ENCODE assay signal across 8 cellular contexts in genomic region chr12:109900752-109901580, GRCh38. TPM values are rescaled to one million over a fixed set of nuclear protein-coding genes. Genes with fewer than 3 reads are reported as not detected.
DNase-seq lines count a peak whose midpoint lies in the region; ATAC-seq and TF ChIP-seq lines count a peak whose summit lies in the region.

No MANE protein-coding gene starts in this region.

- H3K9me3 ChIP-seq in BE2C: no peaks in the 10 kb centered on the region
- no peaks in the 10 kb centered on the region for H3K9me3 ChIP-seq in KOPT-K1 (ENCODE audit: insufficient read depth, low read length, poor library complexity, severe bottlenecking)
- H3K9me3 ChIP-seq in body of pancreas: no peaks in the 10 kb centered on the region
- no peaks in the 10 kb centered on the region for H3K9me3 ChIP-seq in left lung
- no peaks in the 10 kb centered on the region for H3K9me3 ChIP-seq in thyroid gland

- H3K27ac ChIP-seq in KOPT-K1 (ENCODE audit: low read depth, low read length, poor library complexity, severe bottlenecking): peak overlapping the region; percentile 76
- peak overlapping the region; percentile 52 to 82 (median 78) for H3K27ac ChIP-seq in body of pancreas
- peak overlapping the region in 1 of 2 donors; percentile 87 for H3K27ac ChIP-seq in left lung
- peak overlapping the region in 1 of 3 donors; percentile 79 for H3K27ac ChIP-seq in thyroid gland

- peak; percentile 20 for ATAC-seq in GM19035 (IDR thresholded peaks at IDR 0.05; ENCODE audit: unreplicated experiment)
- ATAC-seq in body of pancreas: peak; percentile 8
- ATAC-seq in left lung: peak; percentile 16
- ATAC-seq in GM21576 (IDR thresholded peaks at IDR 0.05; ENCODE audit: unreplicated experiment): no peak

- H3K4me1 ChIP-seq in BE2C (no peaks in the 10 kb centered on the region), body of pancreas (peaks cover 24% of the 10 kb centered on the region), left lung (peaks cover 15 to 27% of the 10 kb centered on the region in 2 donors), thyroid gland (peaks cover 9 to 20% of the 10 kb centered on the region in 2 donors)

- peaks cover 32% of the 10 kb centered on the region for H3K36me3 ChIP-seq in BE2C
- peaks cover 40% of the 10 kb centered on the region for H3K36me3 ChIP-seq in KOPT-K1 (ENCODE audit: insufficient read depth, low read length)
- H3K36me3 ChIP-seq in body of pancreas (replicated peaks in 1 of 2; ENCODE audit: insufficient read depth in 1 of 2, low read depth in 2 of 2): peaks cover 0 to 22% of the 10 kb centered on the region in 2 donors
- H3K36me3 ChIP-seq in left lung: peaks cover 3 to 34% of the 10 kb centered on the region in 2 donors
- peaks cover 21 to 27% of the 10 kb centered on the region in 2 donors for H3K36me3 ChIP-seq in thyroid gland

- DNase-seq in BE2C (peak; percentile 70), body of pancreas (no peak), left lung (no peak), thyroid gland (no peak), ecto neural progenitor cell (ENCODE audit: low spot score) (no peak)

- WGBS in body of pancreas, 2 donors: 3 to 10% methylated on average over 6 to 16 of the region's 16 CpGs
- WGBS in thyroid gland, 2 donors: 5% methylated on average over 10 to 16 of the region's 16 CpGs

- H3K27me3 ChIP-seq in BE2C (no peaks in the 10 kb centered on the region), body of pancreas (no peaks in the 10 kb centered on the region), left lung (no peaks in the 10 kb centered on the region), thyroid gland (no peaks in the 10 kb centered on the region)

- no peak for TF ChIP-seq POLR2A in body of pancreas (IDR thresholded peaks at IDR 0.05)
- no peak for TF ChIP-seq POLR2A in thyroid gland (IDR thresholded peaks at IDR 0.05)

- TF ChIP-seq CTCF in BE2C (IDR thresholded peaks at IDR 0.05; ENCODE audit: low read depth, low read length) (no peak), body of pancreas (IDR thresholded peaks at IDR 0.05) (no peak), left lung (IDR thresholded peaks at IDR 0.05) (no peak), thyroid gland (IDR thresholded peaks at IDR 0.05) (no peak)

- H3K4me3 ChIP-seq in BE2C (ENCODE audit: low read depth, low read length) (peak overlapping the region; percentile 95), body of pancreas (peak overlapping the region; percentile 44 to 89), left lung (peak overlapping the region; percentile 83 to 90), thyroid gland (replicated peaks in 1 of 3) (peak overlapping the region; percentile 56 to 95 (median 77))

- intact Hi-C loops in body of pancreas (cut with DNase I): no loop called here
- intact Hi-C loops in left lung (cut with DNase I): no loop called here
- intact Hi-C loops in thyroid gland (cut with DNase I): no loop called here

RNA-seq across cellular contexts. Expression of gene TCHP, which starts 0.9 kb away (rescaled TPM):
- 67.4 TPM for polyA plus RNA-seq in BE2C (2012; ENCODE audit: insufficient read depth, insufficient read length, low read depth)
- total RNA-seq in body of pancreas: 10 to 100 TPM; 29.3 to 72.2 TPM
- 10 to 100 TPM; 15.4 to 15.6 TPM for total RNA-seq in left lung
- total RNA-seq in thyroid gland: 10 to 100 TPM; 16.4 to 25.8 (median 24.3) TPM

RNA-seq across cellular contexts. Expression of gene GLTP, which starts 20.6 kb away (rescaled TPM):
- 29.7 TPM for polyA plus RNA-seq in BE2C (2012; ENCODE audit: insufficient read depth, insufficient read length, low read depth)
- total RNA-seq in body of pancreas (10 to 100 TPM; 21.1 to 27.8 TPM), left lung (10 to 100 TPM; 37.1 to 43.3 TPM), thyroid gland (10 to 100 TPM; 49.9 to 72.0 (median 60.2) TPM)
